27 cellular contexts compared by ENCODE assay signal in genomic region chr3:73418636-73419035, GRCh38.
DNase-seq lines count a peak whose midpoint lies in the region; ATAC-seq and TF ChIP-seq lines count a peak whose summit lies in the region.
"Had no signal": no experiment of that assay in that cellular context is flagged by ENCODE, and none has a peak within 500 bp of the region (broad histone marks: within the 10 kb centered on the region; RNA-seq: fewer than 3 reads in every experiment).

No MANE protein-coding gene starts in this region.

- in situ Hi-C loops in mammary epithelial cell (cut with MboI; ENCODE audit: low sequenced_read_pairs in 2 of 2), result no loop called here

- H2BK120ac ChIP-seq in mesenchymal stem cell (ENCODE audit: low read depth, low read length), result no peak overlapping the region

- no peaks in the 10 kb centered on the region for H3K79me1 ChIP-seq in mesenchymal stem cell (replicated peaks; ENCODE audit: low read length, poor library complexity, severe bottlenecking)

- no peak overlapping the region for H4K8ac ChIP-seq in mesenchymal stem cell (ENCODE audit: low read length)

- peak overlapping the region; percentile 85 for H3K4me3 Mint-ChIP-seq in HFFc6
- H3K4me3 Mint-ChIP-seq: activated CD4-positive, alpha-beta T cell treated with anti-CD3 and anti-CD28 coated beads, Interleukin-2, amount 10 ng/mL, durations not matched to agents 7 days and 5 days; activated CD8-positive, alpha-beta memory T cell treated with anti-CD3 and anti-CD28 coated beads, Interleukin-2, amount 10 ng/mL, durations not matched to agents 7 days and 5 days; activated naive CD4-positive, alpha-beta T cell treated with anti-CD3 and anti-CD28 coated beads for 36 hours; activated T-cell treated with anti-CD3 and anti-CD28 coated beads, Interleukin-2, amount 50 U/mL, for 72 hours; neural crest cell had no signal

- H2AFZ ChIP-seq in mammary epithelial cell (ENCODE audit: low read depth, low read length), result peak overlapping the region; percentile 49
- H2AFZ ChIP-seq in mesenchymal stem cell (ENCODE audit: low read depth, low read length), result no peak overlapping the region

- H3K23ac ChIP-seq in mesenchymal stem cell (ENCODE audit: low read length in 2 of 2), result no peak overlapping the region

- intact Hi-C loops in mammary epithelial cell (cut with micrococcal nuclease), result no loop called here

- ATAC-seq in GM18870 (IDR thresholded peaks at IDR 0.05; ENCODE audit: unreplicated experiment), result no peak
- ATAC-seq: activated CD8-positive, alpha-beta memory T cell treated with anti-CD3 and anti-CD28 coated beads, Interleukin-2, amount 10 ng/mL, durations not matched to agents 7 days and 5 days; activated T-cell treated with anti-CD3 and anti-CD28 coated beads, Interleukin-2, amount 50 U/mL, for 72 hours; HepG2; left colon had no signal

- H3K27ac ChIP-seq in mammary epithelial cell (ENCODE audit: insufficient read depth, low read depth, low read length) (no peak overlapping the region), mesenchymal stem cell (ENCODE audit: low read length, poor library complexity, severe bottlenecking) (no peak overlapping the region)
- H3K27ac ChIP-seq: C4-2B, WERI-Rb-1 had no signal

- peaks cover 6% of the 10 kb centered on the region for H3K9me3 Mint-ChIP-seq in HFFc6
- H3K9me3 Mint-ChIP-seq: activated CD4-positive, alpha-beta T cell treated with anti-CD3 and anti-CD28 coated beads, Interleukin-2, amount 10 ng/mL, durations not matched to agents 7 days and 5 days; activated T-cell treated with anti-CD3 and anti-CD28 coated beads, Interleukin-2, amount 50 U/mL, for 72 hours; neural crest cell had no signal

- H2BK5ac ChIP-seq in mesenchymal stem cell (ENCODE audit: low read depth, low read length, poor library complexity, severe bottlenecking), result no peak overlapping the region

- no peaks in the 10 kb centered on the region for H4K20me1 ChIP-seq in mammary epithelial cell (ENCODE audit: insufficient read depth, low read length)

- peaks cover 55% of the 10 kb centered on the region for H3K4me1 Mint-ChIP-seq in HFFc6 (ENCODE audit: low read depth)
- H3K4me1 Mint-ChIP-seq: activated CD4-positive, alpha-beta T cell treated with anti-CD3 and anti-CD28 coated beads, Interleukin-2, amount 10 ng/mL, durations not matched to agents 7 days and 5 days; activated CD8-positive, alpha-beta memory T cell treated with anti-CD3 and anti-CD28 coated beads, Interleukin-2, amount 10 ng/mL, durations not matched to agents 7 days and 5 days had no signal

- dilution Hi-C loops in mammary epithelial cell (cut with HindIII; ENCODE audit: low sequenced_read_pairs), result no loop called here

- TF ChIP-seq CTCF in HFFc6 (IDR thresholded peaks at IDR 0.05) (no peak), mammary epithelial cell (conservative IDR thresholded peaks at IDR 0.05 in 1 of 2, IDR thresholded peaks at IDR 0.05 in 1 of 2; ENCODE audit: extremely low read depth in 1 of 2, insufficient read depth in 1 of 2, low read depth in 1 of 2, low read length in 2 of 2) (no peak)

- BruUV-seq in mammary epithelial cell (replicated peaks; lab: Mats Ljungman, UMichigan), result no TSS peak

- no peak overlapping the region for H3K4ac ChIP-seq in mesenchymal stem cell (ENCODE audit: low read depth in 1 of 2, low read length in 2 of 2)

- no peaks in the 10 kb centered on the region; the same call in 1 of the 2 replicates for H3K27me3 Mint-ChIP-seq in HFFc6 (ENCODE audit: insufficient read depth)
- H3K27me3 Mint-ChIP-seq: activated CD8-positive, alpha-beta memory T cell treated with anti-CD3 and anti-CD28 coated beads, Interleukin-2, amount 10 ng/mL, durations not matched to agents 7 days and 5 days had no signal

- WGBS in mammary epithelial cell (ENCODE audit: low coverage, missing lambda C conversion rate), result 8% methylated on average over 3 of the region's 3 CpGs
- WGBS in mesenchymal stem cell, result 93% methylated on average over 3 of the region's 3 CpGs

- H3K4me2 ChIP-seq in mammary epithelial cell (ENCODE audit: insufficient read depth, low read depth, low read length), result no peak overlapping the region
- no peak overlapping the region for H3K4me2 ChIP-seq in mesenchymal stem cell (ENCODE audit: low read length, poor library complexity, severe bottlenecking)
- H3K4me2 ChIP-seq in skeletal muscle satellite cell (ENCODE audit: low read length), result no peak overlapping the region

- no peak overlapping the region for H2AK5ac ChIP-seq in mesenchymal stem cell (ENCODE audit: low read length, severe bottlenecking)

- peak overlapping the region; percentile 93 for H3K27ac Mint-ChIP-seq in HFFc6
- H3K27ac Mint-ChIP-seq: activated CD4-positive, alpha-beta T cell treated with anti-CD3 and anti-CD28 coated beads, Interleukin-2, amount 10 ng/mL, durations not matched to agents 7 days and 5 days; activated CD8-positive, alpha-beta memory T cell treated with anti-CD3 and anti-CD28 coated beads, Interleukin-2, amount 10 ng/mL, durations not matched to agents 7 days and 5 days; activated naive CD4-positive, alpha-beta T cell treated with anti-CD3 and anti-CD28 coated beads for 36 hours; activated T-cell treated with anti-CD3 and anti-CD28 coated beads, Interleukin-2, amount 50 U/mL, for 72 hours had no signal

- H3K18ac ChIP-seq in mesenchymal stem cell (ENCODE audit: low read depth in 1 of 2, low read length in 2 of 2), result no peak overlapping the region

- no peak overlapping the region for H3K14ac ChIP-seq in mesenchymal stem cell (ENCODE audit: low read length in 2 of 2)

- no peak overlapping the region for H2BK12ac ChIP-seq in mesenchymal stem cell (ENCODE audit: low read length in 2 of 2)

- H3K27me3 ChIP-seq in mammary epithelial cell (ENCODE audit: insufficient read depth, low read length) (no peaks in the 10 kb centered on the region), mesenchymal stem cell (ENCODE audit: control insufficient read depth in 1 of 2, insufficient read depth in 1 of 2, low read length in 2 of 2) (no peaks in the 10 kb centered on the region), skeletal muscle satellite cell (ENCODE audit: control insufficient read depth, insufficient read depth, low read length) (no peaks in the 10 kb centered on the region)

- no peak overlapping the region for H2BK15ac ChIP-seq in mesenchymal stem cell (ENCODE audit: low read depth, poor library complexity, severe bottlenecking)

- H3K4me3 ChIP-seq in mammary epithelial cell (replicated peaks in 1 of 3; ENCODE audit: insufficient read depth in 1 of 3, low read depth in 2 of 3, low read length in 3 of 3) (no peak overlapping the region), mesenchymal stem cell (ENCODE audit: insufficient read depth in 1 of 2, low read depth in 1 of 2, low read length in 2 of 2) (peak overlapping the region in 1 of 2 experiments; percentile 48), skeletal muscle satellite cell (ENCODE audit: low read length) (no peak overlapping the region)
- H3K4me3 ChIP-seq: HAP-1, skin epidermis had no signal

- H3K9ac ChIP-seq in mammary epithelial cell (ENCODE audit: insufficient read depth, low read length), result no peak overlapping the region
- H3K9ac ChIP-seq in mesenchymal stem cell (ENCODE audit: low read length), result peak overlapping the region; percentile 71
- peak overlapping the region; percentile 26 for H3K9ac ChIP-seq in skeletal muscle satellite cell (ENCODE audit: low read depth, low read length)

- H3K9me3 ChIP-seq in mammary epithelial cell (replicated peaks; ENCODE audit: insufficient read depth, low read length) (no peaks in the 10 kb centered on the region), mesenchymal stem cell (ENCODE audit: control insufficient read depth, low read length) (no peaks in the 10 kb centered on the region), skeletal muscle satellite cell (replicated peaks; ENCODE audit: low read length) (no peaks in the 10 kb centered on the region)
- H3K9me3 ChIP-seq: HAP-1 had no signal

- CTCF ChIA-PET in mammary epithelial cell (lab: Charles Lee; ENCODE audit: low non-redundant PET), result no interaction called here

- H3K79me2 ChIP-seq in mammary epithelial cell (ENCODE audit: insufficient read depth, low read length), result no peaks in the 10 kb centered on the region

- H3K4me1 ChIP-seq in mammary epithelial cell (ENCODE audit: insufficient read depth, low read length), result no peaks in the 10 kb centered on the region
- no peaks in the 10 kb centered on the region for H3K4me1 ChIP-seq in mesenchymal stem cell (ENCODE audit: control insufficient read depth, insufficient read depth, low read depth, low read length)
- H3K4me1 ChIP-seq in skeletal muscle satellite cell (ENCODE audit: control insufficient read depth, insufficient read depth, low read length), result peaks cover 18% of the 10 kb centered on the region
- H3K4me1 ChIP-seq: HAP-1 had no signal

- no peak overlapping the region for H4K91ac ChIP-seq in mesenchymal stem cell (ENCODE audit: low read length)

- peaks cover 7% of the 10 kb centered on the region for H3K36me3 Mint-ChIP-seq in HFFc6 (ENCODE audit: low read depth)
- H3K36me3 Mint-ChIP-seq: activated CD8-positive, alpha-beta memory T cell treated with anti-CD3 and anti-CD28 coated beads, Interleukin-2, amount 10 ng/mL, durations not matched to agents 7 days and 5 days had no signal

- DNase-seq in HFFc6, result no peak
- no peak for DNase-seq in mammary epithelial cell
- no peak for DNase-seq in mesenchymal stem cell
- no peak for DNase-seq in DMS79 (lab: John Stamatoyannopoulos, UW)
- DNase-seq in stimulated activated CD4-positive, alpha-beta T cell treated with anti-CD3 and anti-CD28 coated beads, Interleukin-12 subunit alpha, Interleukin-12 subunit beta, amount 100 ng/mL, for 4 hours, result no peak
- DNase-seq in HuH-7 (ENCODE audit: low spot score), result no peak
- DNase-seq: activated CD4-positive, alpha-beta T cell treated with anti-CD3 and anti-CD28 coated beads, Interleukin-2, amount 10 ng/mL, durations not matched to agents 7 days and 5 days; activated CD8-positive, alpha-beta memory T cell treated with anti-CD3 and anti-CD28 coated beads, Interleukin-2, amount 10 ng/mL, durations not matched to agents 7 days and 5 days; activated naive CD4-positive, alpha-beta T cell treated with anti-CD3 and anti-CD28 coated beads for 36 hours; activated T-cell treated with anti-CD3 and anti-CD28 coated beads, Interleukin-2, amount 50 U/mL, for 72 hours; Calu3; head of caudate nucleus; left colon; NCI-H1092 treated with DMSO at 0.1 percent for 48 hours; NCI-H2029; NCI-H2227 treated with DMSO at 0.1 percent for 48 hours; NCI-H82; OCI-M1; posterior cingulate gyrus; WERI-Rb-1 had no signal

- no peaks in the 10 kb centered on the region for H3K36me3 ChIP-seq in mammary epithelial cell (ENCODE audit: insufficient read depth, low read length)
- no peaks in the 10 kb centered on the region for H3K36me3 ChIP-seq in mesenchymal stem cell (ENCODE audit: control insufficient read depth in 1 of 2, insufficient read depth in 2 of 2, low read depth in 1 of 2, low read length in 2 of 2)
- no peaks in the 10 kb centered on the region for H3K36me3 ChIP-seq in skeletal muscle satellite cell (ENCODE audit: insufficient read depth, low read length)
- H3K36me3 ChIP-seq: HAP-1, WERI-Rb-1 had no signal
